In genomic region chr4:71855944-71856343, GRCh38 we compare ENCODE assay signal across 14 cellular contexts.
DNase-seq lines count a peak whose midpoint lies in the region; ATAC-seq, FAIRE-seq and TF ChIP-seq lines count a peak whose summit lies in the region.
"Had no signal": no experiment of that assay in that cellular context is flagged by ENCODE, and none has a peak within 500 bp of the region (broad histone marks: within the 10 kb centered on the region; RNA-seq: fewer than 3 reads in every experiment).

No MANE protein-coding gene starts in this region.

- peak; percentile 46 for FAIRE-seq in K562 (lab: Jason Lieb, UNC)
- FAIRE-seq: A549, GM12878, GM18507 had no signal

- no peak overlapping the region for H3K27ac Mint-ChIP-seq in activated naive CD4-positive, alpha-beta T cell treated with anti-CD3 and anti-CD28 coated beads, Interleukin-2, amount 10 ng/mL, durations not matched to agents 7 days and 5 days
- H3K27ac Mint-ChIP-seq in nephron progenitor cell: no peak overlapping the region
- H3K27ac Mint-ChIP-seq: CD8-positive, alpha-beta memory T cell; GM23338 had no signal

- peak overlapping the region; percentile 25 for H3K27ac ChIP-seq in K562 (ENCODE audit: extremely low read depth, low read depth, low read length)
- H3K27ac ChIP-seq in SK-N-SH (ENCODE audit: low read depth in 2 of 2, low read length in 1 of 2): no peak overlapping the region
- H3K27ac ChIP-seq: A549 had no signal

- 27% methylated on average over 1 of the region's 1 CpG for WGBS in K562 (ENCODE audit: insufficient coverage, low coverage, missing lambda C conversion rate)
- 5% methylated on average over 1 of the region's 1 CpG for WGBS in SK-N-SH (ENCODE audit: low lambda C conversion rate)

- H3K4me3 Mint-ChIP-seq in activated naive CD4-positive, alpha-beta T cell treated with anti-CD3 and anti-CD28 coated beads, Interleukin-2, amount 10 ng/mL, durations not matched to agents 7 days and 5 days: no peak overlapping the region
- H3K4me3 Mint-ChIP-seq in nephron progenitor cell: no peak overlapping the region
- H3K4me3 Mint-ChIP-seq: CD8-positive, alpha-beta memory T cell; GM23338 had no signal

- H3K4me2 ChIP-seq in K562 (ENCODE audit: insufficient read depth, low read length) (no peak overlapping the region), SK-N-SH (no peak overlapping the region)
- H3K4me2 ChIP-seq: A549 had no signal

- TF ChIP-seq CTCF in K562 (IDR thresholded peaks at IDR 0.05 in 2 of 3, conservative IDR thresholded peaks at IDR 0.05 in 1 of 3; ENCODE audit: insufficient read depth in 2 of 3, low read depth in 1 of 3, low read length in 3 of 3) (no peak), SK-N-SH (IDR thresholded peaks at IDR 0.05) (no peak), nephron progenitor cell (IDR thresholded peaks at IDR 0.05) (no peak)

- no peaks in the 10 kb centered on the region for H3K9me1 ChIP-seq in K562 (ENCODE audit: control insufficient read depth, insufficient read depth, low read length)

- ATAC-seq in K562: 0 out of 3 replicates have a peak, but pooled peaks have one; percentile 11
- ATAC-seq: A549, GM12878, GM23338 had no signal

- POLR2A ChIA-PET in K562 (lab: Yijun Ruan, JAX): no interaction called here
- POLR2A ChIA-PET in SK-N-SH (lab: Yijun Ruan, JAX): no interaction called here

- no peaks in the 10 kb centered on the region for H3F3A ChIP-seq in SK-N-SH (replicated peaks; ENCODE audit: insufficient read depth)

- DNase-seq in CMK (ENCODE audit: low read depth) (peak; percentile 20), KBM-7 (peak; percentile 38), K562 (ENCODE audit: extremely low read depth in 1 of 4, low spot score in 3 of 4) (peak in 1 of 4 experiments; percentile 33), SK-N-SH (no peak), nephron progenitor cell (no peak)
- DNase-seq in activated naive CD4-positive, alpha-beta T cell treated with anti-CD3 and anti-CD28 coated beads, Interleukin-2, amount 10 ng/mL, durations not matched to agents 7 days and 5 days: no peak
- DNase-seq: BE2C; CD8-positive, alpha-beta memory T cell; DMS79; H7 had no signal

- no TSS peak for BruUV-seq in K562 (replicated peaks; lab: Mats Ljungman, UMichigan)

- H3K4me1 ChIP-seq in K562 (replicated peaks in 1 of 2; ENCODE audit: control insufficient read depth in 2 of 2, insufficient read depth in 2 of 2, low read length in 2 of 2) (peaks cover 0 to 24% of the 10 kb centered on the region in 2 experiments; a peak in 2 of 5 replicates), SK-N-SH (ENCODE audit: control insufficient read depth in 1 of 2, insufficient read depth in 2 of 2, low read depth in 1 of 2, low read length in 1 of 2) (no peaks in the 10 kb centered on the region)
- H3K4me1 ChIP-seq: A549, BE2C had no signal

- no peak overlapping the region for H3K9ac ChIP-seq in K562 (ENCODE audit: insufficient read depth in 1 of 2, low read depth in 2 of 2, low read length in 2 of 2)
- H3K9ac ChIP-seq in SK-N-SH: no peak overlapping the region

- TF ChIP-seq EP300 in K562 (IDR thresholded peaks at IDR 0.05; ENCODE audit: low read length) (no peak), SK-N-SH (IDR thresholded peaks at IDR 0.05; ENCODE audit: borderline replicate concordance in 1 of 2, low read depth in 1 of 2, low read length in 1 of 2) (no peak)

- CTCF ChIA-PET in K562 (lab: Yijun Ruan, JAX; ENCODE audit: low intra/inter-chr PET ratio) (no interaction called here), SK-N-SH (lab: Yijun Ruan, JAX) (no interaction called here)
- CTCF ChIA-PET in activated naive CD4-positive, alpha-beta T cell treated with anti-CD3 and anti-CD28 coated beads, Interleukin-2, amount 10 ng/mL, durations not matched to agents 7 days and 5 days (lab: Charles Lee): no interaction called here

- no peaks in the 10 kb centered on the region for H4K20me1 ChIP-seq in K562 (replicated peaks; ENCODE audit: control insufficient read depth, insufficient read depth, low read length)
- H4K20me1 ChIP-seq in SK-N-SH (ENCODE audit: insufficient read depth): no peaks in the 10 kb centered on the region

- H3K4me3 ChIP-seq in K562: no peak overlapping the region
- H3K4me3 ChIP-seq in SK-N-SH (ENCODE audit: low read depth in 2 of 2, low read length in 1 of 2): no peak overlapping the region
- H3K4me3 ChIP-seq: A549, GM12878, GM23338 had no signal

- no peaks in the 10 kb centered on the region for H3K36me3 Mint-ChIP-seq in activated naive CD4-positive, alpha-beta T cell treated with anti-CD3 and anti-CD28 coated beads, Interleukin-2, amount 10 ng/mL, durations not matched to agents 7 days and 5 days
- peaks cover 4% of the 10 kb centered on the region for H3K36me3 Mint-ChIP-seq in nephron progenitor cell (ENCODE audit: low read depth)
- H3K36me3 Mint-ChIP-seq: CD8-positive, alpha-beta memory T cell had no signal

- no peaks in the 10 kb centered on the region for H3K4me1 Mint-ChIP-seq in activated naive CD4-positive, alpha-beta T cell treated with anti-CD3 and anti-CD28 coated beads, Interleukin-2, amount 10 ng/mL, durations not matched to agents 7 days and 5 days
- peaks cover 5% of the 10 kb centered on the region for H3K4me1 Mint-ChIP-seq in nephron progenitor cell
- H3K4me1 Mint-ChIP-seq: CD8-positive, alpha-beta memory T cell had no signal

- TF ChIP-seq RAD21 in K562 (CRISPR knock-in tag; conservative IDR thresholded peaks at IDR 0.05 in 1 of 2, IDR thresholded peaks at IDR 0.05 in 1 of 2) (0 out of 4 replicates have a peak, but pooled peaks of 1 of the 2 experiments have one; percentile 10), SK-N-SH (IDR thresholded peaks at IDR 0.05; ENCODE audit: low read length) (no peak)

- no peak for TF ChIP-seq POLR2A in K562 (conservative IDR thresholded peaks at IDR 0.05)

- intact Hi-C loops in K562 (cut with micrococcal nuclease): no loop called here

- H3K36me3 ChIP-seq in K562 (ENCODE audit: control insufficient read depth, insufficient read depth, low read length): no peaks in the 10 kb centered on the region; the same call in 2 of the 3 replicates
- H3K36me3 ChIP-seq in SK-N-SH (replicated peaks in 1 of 2; ENCODE audit: control insufficient read depth in 1 of 2, insufficient read depth in 2 of 2, low read length in 1 of 2): no peaks in the 10 kb centered on the region
- H3K36me3 ChIP-seq: BE2C had no signal

- H2AFZ ChIP-seq in K562 (ENCODE audit: low read depth, low read length) (peak overlapping the region; percentile 80), SK-N-SH (ENCODE audit: low read depth) (no peak overlapping the region)
- H2AFZ ChIP-seq: GM23338 had no signal

- H3K79me2 ChIP-seq in K562 (ENCODE audit: control insufficient read depth, insufficient read depth, low read length) (no peaks in the 10 kb centered on the region), SK-N-SH (ENCODE audit: insufficient read depth) (no peaks in the 10 kb centered on the region)

- peaks cover 5% of the 10 kb centered on the region for H3K9me3 Mint-ChIP-seq in activated naive CD4-positive, alpha-beta T cell treated with anti-CD3 and anti-CD28 coated beads, Interleukin-2, amount 10 ng/mL, durations not matched to agents 7 days and 5 days
- peaks cover 26% of the 10 kb centered on the region for H3K9me3 Mint-ChIP-seq in nephron progenitor cell

- H3K9me2 ChIP-seq in SK-N-SH: no peaks in the 10 kb centered on the region

- H3K9me3 ChIP-seq in K562 (replicated peaks; ENCODE audit: control insufficient read depth, insufficient read depth, low read depth, low read length) (peaks cover 6% of the 10 kb centered on the region; the same call in 1 of the 2 replicates), SK-N-SH (no peaks in the 10 kb centered on the region)
- H3K9me3 ChIP-seq: A549, BE2C had no signal

- H3K27me3 Mint-ChIP-seq in activated naive CD4-positive, alpha-beta T cell treated with anti-CD3 and anti-CD28 coated beads, Interleukin-2, amount 10 ng/mL, durations not matched to agents 7 days and 5 days: no peaks in the 10 kb centered on the region
- no peaks in the 10 kb centered on the region for H3K27me3 Mint-ChIP-seq in nephron progenitor cell (ENCODE audit: low read depth, poor library complexity)
- H3K27me3 Mint-ChIP-seq: CD8-positive, alpha-beta memory T cell had no signal

- H3K27me3 ChIP-seq in K562 (ENCODE audit: control insufficient read depth in 2 of 2, insufficient read depth in 2 of 2, low read length in 2 of 2): no peaks in the 10 kb centered on the region
- no peaks in the 10 kb centered on the region for H3K27me3 ChIP-seq in SK-N-SH (ENCODE audit: insufficient read depth)
- H3K27me3 ChIP-seq: BE2C had no signal

- in situ Hi-C loops in KBM-7 (cut with MboI; ENCODE audit: low pct_unique_long_range_greater_than_20kb, low sequenced_read_pairs) (no loop called here), K562 (cut with MboI) (no loop called here)

TF ChIP-seq in K562, 482 proteins besides CTCF, POLR2A, EP300 and RAD21 (continues in another document):
- TF ChIP-seq FOS (IDR thresholded peaks at IDR 0.05; ENCODE audit: extremely low read depth, insufficient read length) (no peak), ZNF280B (CRISPR knock-in tag; IDR thresholded peaks at IDR 0.05) (no peak), BCOR (IDR thresholded peaks at IDR 0.05) (no peak)

TF ChIP-seq in SK-N-SH, 30 proteins besides CTCF, POLR2A, EP300 and RAD21:
- TF ChIP-seq FOSL2 (IDR thresholded peaks at IDR 0.05; ENCODE audit: borderline replicate concordance, low read depth) (no peak), TEAD4 (IDR thresholded peaks at IDR 0.05; ENCODE audit: borderline replicate concordance, insufficient read depth) (no peak)

Comparison
In these comparisons a context has a peak if more than half of its experiments do, and no peak if none do; other contexts are left out.
1. DNase-seq: peak in CMK (single experiment) and KBM-7 (single experiment); none in SK-N-SH (single experiment), activated naive CD4-positive, alpha-beta T cell treated with anti-CD3 and anti-CD28 coated beads, Interleukin-2, amount 10 ng/mL, durations not matched to agents 7 days and 5 days (single experiment) and nephron progenitor cell (single experiment).